In the genomic region with DNA sequence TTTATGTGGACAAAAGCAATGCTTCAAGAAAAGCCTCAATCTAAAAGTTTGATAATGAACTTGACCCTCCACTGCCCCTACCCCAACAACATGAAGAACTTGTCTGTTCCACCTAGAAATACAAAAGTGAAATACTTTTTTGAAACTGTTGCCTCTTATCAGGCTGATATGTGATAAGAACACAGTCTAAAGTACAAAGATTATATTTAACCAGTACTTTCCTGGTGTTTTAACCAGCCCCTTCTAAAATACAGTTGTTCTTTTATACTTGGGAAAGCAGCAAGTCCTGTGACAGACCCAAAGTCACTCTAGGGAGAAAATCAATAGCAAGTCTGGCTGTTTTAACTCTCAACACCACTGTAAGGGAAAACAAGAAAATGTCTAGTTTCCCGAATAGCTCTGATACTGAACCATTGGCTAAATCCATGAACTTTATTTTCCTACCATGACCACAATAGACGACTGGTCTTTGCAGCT, we compare ENCODE assay signal across 21 cellular contexts. TPM values are rescaled to one million over a fixed set of nuclear protein-coding genes. Genes with fewer than 3 reads are reported as not detected.
A peak's percentile ranks its signal among the peaks of the same experiment; 100 is the strongest.
DNase-seq lines count a peak whose midpoint lies in the region; ATAC-seq and TF ChIP-seq lines count a peak whose summit lies in the region.
"Had no signal": no experiment of that assay in that cellular context is flagged by ENCODE, and none has a peak within 500 bp of the region (broad histone marks: within the 10 kb centered on the region; RNA-seq: fewer than 3 reads in every experiment).

No MANE protein-coding gene starts in this region.

- no TSS peak for BruUV-seq in A673 (replicated peaks; lab: Mats Ljungman, UMichigan)

- peaks cover 27% of the 10 kb centered on the region for H3K4me1 Mint-ChIP-seq in activated naive CD8-positive, alpha-beta T cell treated with anti-CD3 and anti-CD28 coated beads, Interleukin-2, amount 10 ng/mL, durations not matched to agents 7 days and 5 days
- peaks cover 19% of the 10 kb centered on the region for H3K4me1 Mint-ChIP-seq in activated naive CD8-positive, alpha-beta T cell treated with anti-CD3 and anti-CD28 coated beads, Interleukin-2, amount 50 U/mL, for 24 hours

- H3K9ac ChIP-seq in duodenal mucosa (ENCODE audit: low read depth in 1 of 2, low read length in 2 of 2), result no peak overlapping the region

- peaks cover 29% of the 10 kb centered on the region for H3K36me3 Mint-ChIP-seq in activated naive CD8-positive, alpha-beta T cell treated with anti-CD3 and anti-CD28 coated beads, Interleukin-2, amount 10 ng/mL, durations not matched to agents 7 days and 5 days
- H3K36me3 Mint-ChIP-seq in activated naive CD8-positive, alpha-beta T cell treated with anti-CD3 and anti-CD28 coated beads, Interleukin-2, amount 50 U/mL, for 24 hours (ENCODE audit: low read depth), result peaks cover 59% of the 10 kb centered on the region

- DNase-seq in activated naive CD8-positive, alpha-beta T cell treated with anti-CD3 and anti-CD28 coated beads, Interleukin-2, amount 10 ng/mL, durations not matched to agents 7 days and 5 days, result no peak
- DNase-seq in activated naive CD8-positive, alpha-beta T cell treated with anti-CD3 and anti-CD28 coated beads, Interleukin-2, amount 50 U/mL, for 24 hours, result no peak
- no peak for DNase-seq in mucosa of descending colon
- no peak for DNase-seq in NCI-H345 treated with DMSO at 0.1 percent for 48 hours (lab: John Stamatoyannopoulos, UW; ENCODE audit: unreplicated experiment)
- DNase-seq in NCI-H82 (lab: John Stamatoyannopoulos, UW), result no peak
- DNase-seq in A673 (ENCODE audit: low spot score), result no peak
- DNase-seq: 8988T; CD4-positive, alpha-beta memory T cell; DMS79 treated with DMSO at 0.1 percent for 48 hours; HCEC 1CT; NCI-H1417; NCI-H187 treated with DMSO at 0.1 percent for 48 hours; NCI-H345; NCI-H526 treated with DMSO at 0.1 percent for 48 hours; RPMI8226 had no signal

- H3K27ac Mint-ChIP-seq in activated naive CD8-positive, alpha-beta T cell treated with anti-CD3 and anti-CD28 coated beads, Interleukin-2, amount 10 ng/mL, durations not matched to agents 7 days and 5 days, result peak overlapping the region; percentile 24
- H3K27ac Mint-ChIP-seq in activated naive CD8-positive, alpha-beta T cell treated with anti-CD3 and anti-CD28 coated beads, Interleukin-2, amount 50 U/mL, for 24 hours, result no peak overlapping the region
- H3K27ac Mint-ChIP-seq: CD4-positive, alpha-beta memory T cell had no signal

- WGBS in thymus, result 98% methylated on average over 2 of the region's 2 CpGs

- POLR2A ChIA-PET in activated naive CD8-positive, alpha-beta T cell treated with anti-CD3 and anti-CD28 coated beads, Interleukin-2, amount 10 ng/mL, durations not matched to agents 7 days and 5 days (lab: Charles Lee), result no interaction called here
- POLR2A ChIA-PET in A673 (lab: Charles Lee; ENCODE audit: low non-redundant PET), result interaction anchor here (0.6 kb wide), 1 partner anchor 17 kb away, joined by 3 read pairs; no protein-coding TSS in a partner anchor

- intact Hi-C loops in mucosa of descending colon (cut with DNase I, micrococcal nuclease) (loop anchor here in 1 of 2 donors (5.0 kb wide), 1 partner anchor 58 kb away; no protein-coding TSS in a partner anchor), A673 (cut with micrococcal nuclease; ENCODE audit: unreplicated experiment) (loop anchor here (5.0 to 10.0 kb wide), 2 partner anchors 58 to 1701 kb away; no protein-coding TSS in a partner anchor)

- H3K4me3 Mint-ChIP-seq in activated naive CD8-positive, alpha-beta T cell treated with anti-CD3 and anti-CD28 coated beads, Interleukin-2, amount 10 ng/mL, durations not matched to agents 7 days and 5 days, result no peak overlapping the region
- no peak overlapping the region for H3K4me3 Mint-ChIP-seq in activated naive CD8-positive, alpha-beta T cell treated with anti-CD3 and anti-CD28 coated beads, Interleukin-2, amount 50 U/mL, for 24 hours
- H3K4me3 Mint-ChIP-seq: CD4-positive, alpha-beta memory T cell had no signal

- TF ChIP-seq CTCF in mucosa of descending colon (IDR thresholded peaks at IDR 0.05) (no peak), A673 (conservative IDR thresholded peaks at IDR 0.05; ENCODE audit: low read depth, low read length) (no peak)

- CTCF ChIA-PET in A673 (lab: Charles Lee), result no interaction called here

- no peaks in the 10 kb centered on the region for H3K9me3 ChIP-seq in duodenal mucosa (ENCODE audit: control insufficient read depth in 1 of 2, low read length in 2 of 2)
- H3K9me3 ChIP-seq in mucosa of descending colon, result no peaks in the 10 kb centered on the region
- H3K9me3 ChIP-seq in thymus (ENCODE audit: control insufficient read depth), result no peaks in the 10 kb centered on the region
- no peaks in the 10 kb centered on the region for H3K9me3 ChIP-seq in A673 (ENCODE audit: low read depth, low read length, poor library complexity, severe bottlenecking)

- H3K9me3 Mint-ChIP-seq in activated naive CD8-positive, alpha-beta T cell treated with anti-CD3 and anti-CD28 coated beads, Interleukin-2, amount 10 ng/mL, durations not matched to agents 7 days and 5 days, result no peaks in the 10 kb centered on the region
- no peaks in the 10 kb centered on the region for H3K9me3 Mint-ChIP-seq in activated naive CD8-positive, alpha-beta T cell treated with anti-CD3 and anti-CD28 coated beads, Interleukin-2, amount 50 U/mL, for 24 hours
- H3K9me3 Mint-ChIP-seq: CD4-positive, alpha-beta memory T cell had no signal

- H3K27me3 Mint-ChIP-seq in activated naive CD8-positive, alpha-beta T cell treated with anti-CD3 and anti-CD28 coated beads, Interleukin-2, amount 10 ng/mL, durations not matched to agents 7 days and 5 days, result no peaks in the 10 kb centered on the region
- H3K27me3 Mint-ChIP-seq in activated naive CD8-positive, alpha-beta T cell treated with anti-CD3 and anti-CD28 coated beads, Interleukin-2, amount 50 U/mL, for 24 hours, result no peaks in the 10 kb centered on the region
- H3K27me3 Mint-ChIP-seq: CD4-positive, alpha-beta memory T cell had no signal

- H3K36me3 ChIP-seq in duodenal mucosa (ENCODE audit: control insufficient read depth in 1 of 2, insufficient read depth in 2 of 2, low read length in 2 of 2) (peaks cover 4 to 29% of the 10 kb centered on the region in 2 donors), mucosa of descending colon (ENCODE audit: low read depth) (no peaks in the 10 kb centered on the region), thymus (ENCODE audit: control insufficient read depth, insufficient read depth) (peaks cover 8% of the 10 kb centered on the region), A673 (ENCODE audit: insufficient read depth, low read length, poor library complexity, severe bottlenecking) (peaks cover 15% of the 10 kb centered on the region)

- H3K4me1 ChIP-seq in duodenal mucosa (ENCODE audit: control insufficient read depth in 1 of 2, insufficient read depth in 2 of 2, low read length in 2 of 2), result peaks cover 42 to 47% of the 10 kb centered on the region in 2 donors
- H3K4me1 ChIP-seq in mucosa of descending colon (ENCODE audit: low read depth), result peaks cover 21% of the 10 kb centered on the region
- H3K4me1 ChIP-seq in thymus (ENCODE audit: control insufficient read depth, insufficient read depth, low read length), result no peaks in the 10 kb centered on the region
- H3K4me1 ChIP-seq in A673 (ENCODE audit: insufficient read depth, low read length, poor library complexity, severe bottlenecking), result peaks cover 4% of the 10 kb centered on the region

- no peak for ATAC-seq in activated naive CD8-positive, alpha-beta T cell treated with anti-CD3 and anti-CD28 coated beads, Interleukin-2, amount 10 ng/mL, durations not matched to agents 7 days and 5 days (ENCODE audit: low read depth)
- no peak for ATAC-seq in activated naive CD8-positive, alpha-beta T cell treated with anti-CD3 and anti-CD28 coated beads, Interleukin-2, amount 50 U/mL, for 24 hours
- ATAC-seq in mucosa of descending colon, result peak; percentile 72

- H3K4me3 ChIP-seq in duodenal mucosa (ENCODE audit: low read depth in 1 of 2, low read length in 2 of 2), result peak overlapping the region; percentile 9 to 27
- no peak overlapping the region for H3K4me3 ChIP-seq in mucosa of descending colon
- no peak overlapping the region for H3K4me3 ChIP-seq in thymus (ENCODE audit: low read length)
- no peak overlapping the region for H3K4me3 ChIP-seq in A673 (ENCODE audit: low read depth, low read length, poor library complexity, severe bottlenecking)

- H3K27ac ChIP-seq in duodenal mucosa (ENCODE audit: low read depth, low read length) (no peak overlapping the region), thymus (ENCODE audit: low read depth) (peak overlapping the region; percentile 2), A673 (ENCODE audit: low read depth, low read length, poor library complexity, severe bottlenecking) (no peak overlapping the region)
- H3K27ac ChIP-seq: HL-60 had no signal

- no peaks in the 10 kb centered on the region for H3K27me3 ChIP-seq in duodenal mucosa (ENCODE audit: control insufficient read depth in 1 of 2, insufficient read depth in 2 of 2, low read length in 2 of 2)
- H3K27me3 ChIP-seq in thymus (ENCODE audit: control insufficient read depth, insufficient read depth), result no peaks in the 10 kb centered on the region
- H3K27me3 ChIP-seq in A673 (replicated peaks; ENCODE audit: insufficient read depth, low read depth, low read length, poor library complexity), result no peaks in the 10 kb centered on the region

RNA-seq across cellular contexts. Expression of a gene that starts 6.6 kb away (rescaled TPM):
- total RNA-seq in activated naive CD8-positive, alpha-beta T cell treated with anti-CD3 and anti-CD28 coated beads, Interleukin-2, amount 10 ng/mL, durations not matched to agents 7 days and 5 days, result 10 to 100 TPM; 38.9 to 40.8 TPM
- total RNA-seq in mucosa of descending colon (10 to 100 TPM; 23.0 to 37.4 (median 23.7) TPM), A673 (2021) (27.3 and 30.4 TPM in 2 replicates)
- 50.9 TPM for polyA plus RNA-seq in thymus

RNA-seq across cellular contexts. Expression of a gene that starts 7.2 kb away (rescaled TPM):
- 10 to 100 TPM; 44.4 to 47.7 TPM for total RNA-seq in activated naive CD8-positive, alpha-beta T cell treated with anti-CD3 and anti-CD28 coated beads, Interleukin-2, amount 10 ng/mL, durations not matched to agents 7 days and 5 days
- total RNA-seq in mucosa of descending colon, result 10 to 100 TPM; 19.0 to 20.9 (median 20.2) TPM
- 19.3 TPM for polyA plus RNA-seq in thymus
- 38.8 and 45.4 TPM in 2 replicates for total RNA-seq in A673 (2021)

RNA-seq across cellular contexts. Expression of a gene that starts 12.6 kb away (rescaled TPM):
- total RNA-seq in activated naive CD8-positive, alpha-beta T cell treated with anti-CD3 and anti-CD28 coated beads, Interleukin-2, amount 10 ng/mL, durations not matched to agents 7 days and 5 days, result not detected
- total RNA-seq in mucosa of descending colon, result not detected
- 7.0 TPM for polyA plus RNA-seq in thymus
- not detected in 2 replicates for total RNA-seq in A673 (2021)
- total RNA-seq: CD4-positive, alpha-beta memory T cell; G401 had no signal
- polyA plus RNA-seq: BJ had no signal

RNA-seq across cellular contexts. Expression of a gene that starts 23.3 kb away (rescaled TPM):
- not detected for total RNA-seq in activated naive CD8-positive, alpha-beta T cell treated with anti-CD3 and anti-CD28 coated beads, Interleukin-2, amount 10 ng/mL, durations not matched to agents 7 days and 5 days
- total RNA-seq in mucosa of descending colon (under 1 TPM in 1 of 3 donors, not detected in 2; 0.48 TPM), A673 (2021) (not detected in 2 replicates)
- polyA plus RNA-seq in thymus, result 0.09 TPM
- total RNA-seq: CD4-positive, alpha-beta memory T cell; G401; LHCN-M2 had no signal
- polyA plus RNA-seq: BJ; CD4-positive, alpha-beta memory T cell had no signal

RNA-seq across cellular contexts. Expression of a gene that starts 26.6 kb away (rescaled TPM):
- 1 to 10 TPM; 3.0 to 4.2 TPM for total RNA-seq in activated naive CD8-positive, alpha-beta T cell treated with anti-CD3 and anti-CD28 coated beads, Interleukin-2, amount 10 ng/mL, durations not matched to agents 7 days and 5 days
- total RNA-seq in mucosa of descending colon, result 1 to 10 TPM; 3.4 to 9.7 (median 7.4) TPM
- 5.8 TPM for polyA plus RNA-seq in thymus
- 0.41 and 1.2 TPM in 2 replicates for total RNA-seq in A673 (2021)
- polyA plus RNA-seq: BJ had no signal

Comparison
In these comparisons a context has a peak if more than half of its experiments do, and no peak if none do; other contexts are left out.
1. H3K4me3 ChIP-seq: peak in duodenal mucosa (2 of 2); none in mucosa of descending colon (single experiment), thymus (single experiment) and A673 (single experiment).